In genomic region chr10:130481076-130481930, GRCh38 we compare ENCODE assay signal across 17 cellular contexts.
A peak's percentile ranks its signal among the peaks of the same experiment; 100 is the strongest.
DNase-seq lines count a peak whose midpoint lies in the region; ATAC-seq and TF ChIP-seq lines count a peak whose summit lies in the region.
"Had no signal": no experiment of that assay in that cellular context is flagged by ENCODE, and none has a peak within 500 bp of the region (broad histone marks: within the 10 kb centered on the region; RNA-seq: fewer than 3 reads in every experiment).

No MANE protein-coding gene starts in this region.

- peak; percentile 48 for DNase-seq in natural killer cell treated with Interleukin-12 subunit alpha and Interleukin-12 subunit beta and Interleukin-15 and Interleukin-18, amount 100 ng/mL, for 72 hours (ENCODE audit: low spot score)
- DNase-seq in natural killer cell (no peak), mesenteric fat pad (ENCODE audit: low spot score) (peak; percentile 86), sigmoid colon (peak; percentile 51), esophagus muscularis mucosa (ENCODE audit: extremely low spot score) (no peak), NCI-H1694 (lab: John Stamatoyannopoulos, UW) (no peak)
- no peak for DNase-seq in activated T-cell treated with anti-CD3 and anti-CD28 coated beads, Interleukin-2, amount 50 U/mL, for 24 hours
- DNase-seq: 8988T; Calu3; CD8-positive, alpha-beta T cell; DMS79 treated with DMSO at 0.1 percent for 48 hours; GF-D8; GOT3 had no signal

- H3K4me1 ChIP-seq in sigmoid colon (no peaks in the 10 kb centered on the region), esophagus muscularis mucosa (no peaks in the 10 kb centered on the region)
- H3K4me1 ChIP-seq: HAP-1 had no signal

- TF ChIP-seq POLR2A in sigmoid colon (IDR thresholded peaks at IDR 0.05) (no peak), esophagus muscularis mucosa (IDR thresholded peaks at IDR 0.05; ENCODE audit: low read depth) (no peak)

- no peak overlapping the region for H3K4me3 Mint-ChIP-seq in natural killer cell treated with Interleukin-12 subunit alpha and Interleukin-12 subunit beta and Interleukin-15 and Interleukin-18, amount 100 ng/mL, for 72 hours
- H3K4me3 Mint-ChIP-seq in natural killer cell, result no peak overlapping the region
- no peak overlapping the region for H3K4me3 Mint-ChIP-seq in activated T-cell treated with anti-CD3 and anti-CD28 coated beads, Interleukin-2, amount 50 U/mL, for 24 hours
- H3K4me3 Mint-ChIP-seq: B cell; CD8-positive, alpha-beta T cell had no signal

- TF ChIP-seq EP300 in sigmoid colon (IDR thresholded peaks at IDR 0.05), result no peak
- no peak for TF ChIP-seq EP300 in esophagus muscularis mucosa (IDR thresholded peaks at IDR 0.05)

- no peak overlapping the region for H3K27ac Mint-ChIP-seq in natural killer cell treated with Interleukin-12 subunit alpha and Interleukin-12 subunit beta and Interleukin-15 and Interleukin-18, amount 100 ng/mL, for 72 hours
- H3K27ac Mint-ChIP-seq in natural killer cell, result no peak overlapping the region
- H3K27ac Mint-ChIP-seq in activated T-cell treated with anti-CD3 and anti-CD28 coated beads, Interleukin-2, amount 50 U/mL, for 24 hours, result no peak overlapping the region
- H3K27ac Mint-ChIP-seq: B cell; CD8-positive, alpha-beta T cell had no signal

- no peaks in the 10 kb centered on the region for H3K4me1 Mint-ChIP-seq in natural killer cell treated with Interleukin-12 subunit alpha and Interleukin-12 subunit beta and Interleukin-15 and Interleukin-18, amount 100 ng/mL, for 72 hours (ENCODE audit: low read depth in 2 of 2)
- no peaks in the 10 kb centered on the region for H3K4me1 Mint-ChIP-seq in natural killer cell
- no peaks in the 10 kb centered on the region for H3K4me1 Mint-ChIP-seq in activated T-cell treated with anti-CD3 and anti-CD28 coated beads, Interleukin-2, amount 50 U/mL, for 24 hours (ENCODE audit: low read depth)
- H3K4me1 Mint-ChIP-seq: B cell had no signal

- ATAC-seq in natural killer cell treated with Interleukin-12 subunit alpha and Interleukin-12 subunit beta and Interleukin-15 and Interleukin-18, amount 100 ng/mL, for 72 hours, result no peak
- no peak for ATAC-seq in natural killer cell
- ATAC-seq: CD8-positive, alpha-beta T cell; HepG2 had no signal

- H3K9me3 ChIP-seq in sigmoid colon (no peaks in the 10 kb centered on the region), esophagus muscularis mucosa (no peaks in the 10 kb centered on the region)
- H3K9me3 ChIP-seq: BLaER1 treated with 17β-estradiol and CSF1 and Interleukin-3, amounts not matched to agents 10 nM and 100 nM; HAP-1 had no signal

- H3K9me3 Mint-ChIP-seq in natural killer cell treated with Interleukin-12 subunit alpha and Interleukin-12 subunit beta and Interleukin-15 and Interleukin-18, amount 100 ng/mL, for 72 hours, result no peaks in the 10 kb centered on the region
- H3K9me3 Mint-ChIP-seq in natural killer cell, result no peaks in the 10 kb centered on the region
- no peaks in the 10 kb centered on the region for H3K9me3 Mint-ChIP-seq in activated T-cell treated with anti-CD3 and anti-CD28 coated beads, Interleukin-2, amount 50 U/mL, for 24 hours
- H3K9me3 Mint-ChIP-seq: CD8-positive, alpha-beta T cell had no signal

- intact Hi-C loops in natural killer cell (cut with micrococcal nuclease) (no loop called here), sigmoid colon (cut with DNase I) (no loop called here), esophagus muscularis mucosa (cut with DNase I) (no loop called here)

- H3K27ac ChIP-seq in sigmoid colon, result no peak overlapping the region
- no peak overlapping the region for H3K27ac ChIP-seq in esophagus muscularis mucosa (replicated peaks in 1 of 4)
- H3K27ac ChIP-seq: BLaER1 treated with 17β-estradiol and CSF1 and Interleukin-3, amounts not matched to agents 10 nM and 100 nM had no signal

- H3K36me3 Mint-ChIP-seq in natural killer cell treated with Interleukin-12 subunit alpha and Interleukin-12 subunit beta and Interleukin-15 and Interleukin-18, amount 100 ng/mL, for 72 hours, result no peaks in the 10 kb centered on the region
- H3K36me3 Mint-ChIP-seq in natural killer cell, result no peaks in the 10 kb centered on the region
- H3K36me3 Mint-ChIP-seq in activated T-cell treated with anti-CD3 and anti-CD28 coated beads, Interleukin-2, amount 50 U/mL, for 24 hours (ENCODE audit: low read depth), result no peaks in the 10 kb centered on the region
- H3K36me3 Mint-ChIP-seq: CD8-positive, alpha-beta T cell had no signal

- H3K27me3 ChIP-seq in sigmoid colon (peaks cover 0 to 8% (median 0%) of the 10 kb centered on the region in 3 donors), esophagus muscularis mucosa (peaks cover 0 to 62% (median 0%) of the 10 kb centered on the region in 4 donors)
- H3K27me3 ChIP-seq: BLaER1 treated with 17β-estradiol and CSF1 and Interleukin-3, amounts not matched to agents 10 nM and 100 nM had no signal

- no peaks in the 10 kb centered on the region for H3K27me3 Mint-ChIP-seq in natural killer cell treated with Interleukin-12 subunit alpha and Interleukin-12 subunit beta and Interleukin-15 and Interleukin-18, amount 100 ng/mL, for 72 hours
- no peaks in the 10 kb centered on the region for H3K27me3 Mint-ChIP-seq in natural killer cell (ENCODE audit: low read depth in 2 of 2)
- H3K27me3 Mint-ChIP-seq in activated T-cell treated with anti-CD3 and anti-CD28 coated beads, Interleukin-2, amount 50 U/mL, for 24 hours, result no peaks in the 10 kb centered on the region
- H3K27me3 Mint-ChIP-seq: B cell had no signal

- no peaks in the 10 kb centered on the region for H3K36me3 ChIP-seq in sigmoid colon
- no peaks in the 10 kb centered on the region for H3K36me3 ChIP-seq in esophagus muscularis mucosa
- H3K36me3 ChIP-seq: BLaER1 treated with 17β-estradiol and CSF1 and Interleukin-3, amounts not matched to agents 10 nM and 100 nM; HAP-1 had no signal

- 76 to 81% methylated on average over 18 of the region's 18 CpGs for WGBS in sigmoid colon, 2 donors
- WGBS in esophagus muscularis mucosa, result 65% methylated on average over 9 of the region's 18 CpGs

- no peak overlapping the region for H3K4me3 ChIP-seq in sigmoid colon
- no peak overlapping the region for H3K4me3 ChIP-seq in esophagus muscularis mucosa
- H3K4me3 ChIP-seq: BLaER1 treated with 17β-estradiol and CSF1 and Interleukin-3, amounts not matched to agents 10 nM and 100 nM; HAP-1 had no signal

- no peak for TF ChIP-seq CTCF in natural killer cell (IDR thresholded peaks at IDR 0.05)
- TF ChIP-seq CTCF in sigmoid colon (IDR thresholded peaks at IDR 0.05), result no peak
- TF ChIP-seq CTCF in esophagus muscularis mucosa (IDR thresholded peaks at IDR 0.05), result no peak

Comparison
In these comparisons a context has a peak if more than half of its experiments do, and no peak if none do; other contexts are left out.
1. DNase-seq: peak in natural killer cell treated with Interleukin-12 subunit alpha and Interleukin-12 subunit beta and Interleukin-15 and Interleukin-18, amount 100 ng/mL, for 72 hours (single experiment), mesenteric fat pad (single experiment) and sigmoid colon (single experiment); none in natural killer cell (single experiment), activated T-cell treated with anti-CD3 and anti-CD28 coated beads, Interleukin-2, amount 50 U/mL, for 24 hours (single experiment), esophagus muscularis mucosa (single experiment) and NCI-H1694 (single experiment).